16 cellular contexts compared by ENCODE assay signal in genomic region chr4:9406491-9406890, GRCh38. TPM values are rescaled to one million over a fixed set of nuclear protein-coding genes. Genes with fewer than 3 reads are reported as not detected.
"Had no signal": no experiment of that assay in that cellular context is flagged by ENCODE, and none has a peak within 500 bp of the region (broad histone marks: within the 10 kb centered on the region; RNA-seq: fewer than 3 reads in every experiment).

No MANE protein-coding gene starts in this region.

RNA-seq across cellular contexts. Expression of gene DEFB131A, which starts 37.7 kb away (rescaled TPM):
- total RNA-seq: stomach, subcutaneous adipose tissue, suprapubic skin, temporal lobe, testis, thoracic aorta, thyroid gland, tibial nerve, transverse colon, upper lobe of left lung, upper lobe of right lung, ureter, urinary bladder, uterus, vagina had no signal
- polyA plus RNA-seq: stomach, thymus, urinary bladder had no signal

RNA-seq across cellular contexts. Expression of gene USP17L30, which starts 43.6 kb away (rescaled TPM):
- total RNA-seq: stomach, subcutaneous adipose tissue, suprapubic skin, temporal lobe, testis, thoracic aorta, thyroid gland, tibial nerve, transverse colon, upper lobe of left lung, upper lobe of right lung, ureter, urinary bladder, uterus, vagina had no signal
- polyA plus RNA-seq: stomach, thymus, urinary bladder had no signal

RNA-seq across cellular contexts. Expression of gene USP17L29, which starts 53.1 kb away (rescaled TPM):
- total RNA-seq: stomach, subcutaneous adipose tissue, suprapubic skin, temporal lobe, testis, thoracic aorta, thyroid gland, tibial nerve, transverse colon, upper lobe of left lung, upper lobe of right lung, ureter, urinary bladder, uterus, vagina had no signal
- polyA plus RNA-seq: stomach, thymus, urinary bladder had no signal

RNA-seq across cellular contexts. Expression of gene USP17L28, which starts 57.8 kb away (rescaled TPM):
- total RNA-seq: stomach, subcutaneous adipose tissue, suprapubic skin, temporal lobe, testis, thoracic aorta, thyroid gland, tibial nerve, transverse colon, upper lobe of left lung, upper lobe of right lung, ureter, urinary bladder, uterus, vagina had no signal
- polyA plus RNA-seq: stomach, thymus, urinary bladder had no signal
